Comparison of ENCODE assay signal across 31 cellular contexts in the genomic region with DNA sequence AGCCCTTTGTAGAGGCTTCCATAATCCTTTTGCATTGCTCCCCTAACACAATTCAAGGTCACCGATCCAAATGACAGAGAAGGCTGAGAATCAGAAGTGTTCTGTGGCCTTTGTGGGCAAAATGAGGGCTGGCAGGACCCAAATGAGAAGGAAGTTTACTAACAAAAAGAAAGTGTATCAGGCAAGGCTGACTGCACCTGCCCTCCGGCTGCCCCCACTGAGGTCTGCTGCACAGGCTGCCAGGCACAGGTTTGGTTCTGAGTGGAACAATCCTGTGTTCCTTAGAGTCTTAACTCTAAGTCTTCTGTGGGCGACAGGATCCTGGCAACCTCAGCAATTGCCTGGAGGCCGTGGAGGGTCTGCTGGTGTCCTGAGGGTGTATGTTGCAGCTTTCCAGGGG.
DNase-seq lines count a peak whose midpoint lies in the region; ATAC-seq and TF ChIP-seq lines count a peak whose summit lies in the region.
"Had no signal": no experiment of that assay in that cellular context is flagged by ENCODE, and none has a peak within 500 bp of the region (broad histone marks: within the 10 kb centered on the region; RNA-seq: fewer than 3 reads in every experiment).

No MANE protein-coding gene starts in this region.

- H3K79me2 ChIP-seq in SU-DHL-6 (ENCODE audit: insufficient read depth, low read length), result no peaks in the 10 kb centered on the region

- peaks cover 3% of the 10 kb centered on the region; the same call in 1 of the 2 replicates for H3K9me3 ChIP-seq in SU-DHL-6 (ENCODE audit: insufficient read depth, low read length)
- peaks cover 11% of the 10 kb centered on the region; the same call in 1 of the 2 replicates for H3K9me3 ChIP-seq in Caco-2
- H3K9me3 ChIP-seq: thyroid gland had no signal

- H3K4me2 ChIP-seq in SU-DHL-6 (ENCODE audit: low read depth, low read length, poor library complexity, severe bottlenecking), result peak overlapping the region; percentile 26
- H3K4me2 ChIP-seq: A549 had no signal

- no peaks in the 10 kb centered on the region for H4K20me1 ChIP-seq in SU-DHL-6 (ENCODE audit: low read depth, low read length)

- peak overlapping the region; percentile 42 for H2AFZ ChIP-seq in SU-DHL-6 (ENCODE audit: low read depth, low read length, severe bottlenecking)

- H3K9ac ChIP-seq in SU-DHL-6 (ENCODE audit: low read length), result no peak overlapping the region

- H3K4me3 Mint-ChIP-seq in Caco-2 (ENCODE audit: unreplicated experiment) (no peak overlapping the region), CD14-positive monocyte (no peak overlapping the region)
- H3K4me3 Mint-ChIP-seq: activated CD4-positive, alpha-beta T cell treated with anti-CD3 and anti-CD28 coated beads for 36 hours; activated CD8-positive, alpha-beta T cell treated with anti-CD3 and anti-CD28 coated beads, Interleukin-2, amount 10 ng/mL, durations not matched to agents 7 days and 5 days; activated naive CD4-positive, alpha-beta T cell treated with anti-CD3 and anti-CD28 coated beads, Interleukin-2, amount 50 U/mL, for 24 hours; brain; CD8-positive, alpha-beta memory T cell; neural crest cell had no signal

- H3K4me3 ChIP-seq in GM06990 (replicated peaks; ENCODE audit: low read depth, low read length) (no peak overlapping the region), SU-DHL-6 (ENCODE audit: insufficient read depth, low read length, poor library complexity, severe bottlenecking) (no peak overlapping the region), Caco-2 (ENCODE audit: low read depth, low read length) (no peak overlapping the region)
- H3K4me3 ChIP-seq: A549, left lung, thyroid gland had no signal

- POLR2A ChIA-PET in Caco-2 (lab: Charles Lee), result no interaction called here

- no peaks in the 10 kb centered on the region for H3K9me2 ChIP-seq in SU-DHL-6 (replicated peaks; ENCODE audit: insufficient read depth, low read length)

- no peaks in the 10 kb centered on the region for H3K36me3 Mint-ChIP-seq in Caco-2 (ENCODE audit: insufficient read depth, unreplicated experiment)
- no peaks in the 10 kb centered on the region for H3K36me3 Mint-ChIP-seq in CD14-positive monocyte
- H3K36me3 Mint-ChIP-seq: activated naive CD4-positive, alpha-beta T cell treated with anti-CD3 and anti-CD28 coated beads, Interleukin-2, amount 50 U/mL, for 24 hours; CD8-positive, alpha-beta memory T cell had no signal

- H3K36me3 ChIP-seq in GM06990 (ENCODE audit: control insufficient read depth, insufficient read depth, low read length) (no peaks in the 10 kb centered on the region), SU-DHL-6 (ENCODE audit: low read length) (peaks cover 9% of the 10 kb centered on the region; the same call in 1 of the 2 replicates), Caco-2 (ENCODE audit: control insufficient read depth, insufficient read depth, low read length) (no peaks in the 10 kb centered on the region)
- H3K36me3 ChIP-seq: left lung, thyroid gland had no signal

- H3K27me3 Mint-ChIP-seq in Caco-2 (ENCODE audit: insufficient read depth, unreplicated experiment) (no peaks in the 10 kb centered on the region), CD14-positive monocyte (ENCODE audit: low read depth in 3 of 3) (peaks cover 0 to 2% (median under 1%) of the 10 kb centered on the region in 3 donors)
- H3K27me3 Mint-ChIP-seq: brain; CD8-positive, alpha-beta memory T cell had no signal

- H3K4me1 Mint-ChIP-seq in Caco-2 (ENCODE audit: low read depth, unreplicated experiment), result no peaks in the 10 kb centered on the region
- no peaks in the 10 kb centered on the region for H3K4me1 Mint-ChIP-seq in CD14-positive monocyte
- H3K4me1 Mint-ChIP-seq: activated CD4-positive, alpha-beta T cell treated with anti-CD3 and anti-CD28 coated beads for 36 hours; activated naive CD4-positive, alpha-beta T cell treated with anti-CD3 and anti-CD28 coated beads, Interleukin-2, amount 50 U/mL, for 24 hours; brain; CD8-positive, alpha-beta memory T cell had no signal

- H3F3A ChIP-seq in SU-DHL-6 (ENCODE audit: insufficient read depth), result no peaks in the 10 kb centered on the region

- H3K27ac Mint-ChIP-seq in Caco-2 (ENCODE audit: unreplicated experiment), result no peak overlapping the region
- H3K27ac Mint-ChIP-seq in CD14-positive monocyte, result no peak overlapping the region
- H3K27ac Mint-ChIP-seq: activated CD4-positive, alpha-beta T cell treated with anti-CD3 and anti-CD28 coated beads for 36 hours; activated CD8-positive, alpha-beta T cell treated with anti-CD3 and anti-CD28 coated beads, Interleukin-2, amount 10 ng/mL, durations not matched to agents 7 days and 5 days; activated naive CD4-positive, alpha-beta T cell treated with anti-CD3 and anti-CD28 coated beads, Interleukin-2, amount 50 U/mL, for 24 hours; brain; CD8-positive, alpha-beta memory T cell had no signal

- intact Hi-C loops in Caco-2 (cut with micrococcal nuclease; ENCODE audit: unreplicated experiment) (no loop called here), CD14-positive monocyte (cut with micrococcal nuclease) (no loop called here)

- peaks cover 8% of the 10 kb centered on the region; the same call in 1 of the 2 replicates for H3K4me1 ChIP-seq in Caco-2
- H3K4me1 ChIP-seq: A549, left lung, thyroid gland had no signal

- H3K9me3 Mint-ChIP-seq in Caco-2 (ENCODE audit: unreplicated experiment), result peaks cover 34% of the 10 kb centered on the region
- H3K9me3 Mint-ChIP-seq in CD14-positive monocyte, result peaks cover 6 to 25% (median 9%) of the 10 kb centered on the region in 7 donors

- TF ChIP-seq CTCF in GM06990 (IDR thresholded peaks at IDR 0.05; ENCODE audit: insufficient read depth, low read length, poor library complexity, severe bottlenecking) (no peak), SU-DHL-6 (IDR thresholded peaks at IDR 0.05; ENCODE audit: insufficient read depth, low read length, poor library complexity, severe bottlenecking) (no peak), Caco-2 (IDR thresholded peaks at IDR 0.05; ENCODE audit: insufficient read depth in 1 of 2, low read depth in 1 of 2, low read length in 1 of 2, severe bottlenecking in 1 of 2, unreplicated experiment in 1 of 2) (no peak), CD14-positive monocyte (IDR thresholded peaks at IDR 0.05) (no peak)

- H3K27me3 ChIP-seq in GM06990 (replicated peaks; ENCODE audit: control insufficient read depth, insufficient read depth, low read length), result no peaks in the 10 kb centered on the region
- no peaks in the 10 kb centered on the region for H3K27me3 ChIP-seq in SU-DHL-6 (ENCODE audit: low read length)
- H3K27me3 ChIP-seq in Caco-2 (replicated peaks; ENCODE audit: control insufficient read depth, insufficient read depth, low read length), result no peaks in the 10 kb centered on the region
- H3K27me3 ChIP-seq: left lung, thyroid gland had no signal

- BruUV-seq in Caco-2 (replicated peaks; lab: Mats Ljungman, UMichigan), result no TSS peak

- DNase-seq in GM06990 (ENCODE audit: extremely low read depth, insufficient read length) (peak; percentile 33), Caco-2 (no peak), CD14-positive monocyte (ENCODE audit: low spot score) (no peak), C1 segment of cervical spinal cord (lab: John Stamatoyannopoulos, UW) (no peak)
- DNase-seq: activated CD4-positive, alpha-beta T cell treated with anti-CD3 and anti-CD28 coated beads for 36 hours; activated CD8-positive, alpha-beta T cell treated with anti-CD3 and anti-CD28 coated beads, Interleukin-2, amount 10 ng/mL, durations not matched to agents 7 days and 5 days; amniotic stem cell; CD8-positive, alpha-beta memory T cell; head of caudate nucleus; left lung; mesenchymal stem cell; NCI-H1048; NCI-H1694 treated with DMSO at 0.1 percent for 48 hours; NCI-H446 treated with DMSO at 0.1 percent for 48 hours; NCI-H774; posterior cingulate gyrus; right cardiac atrium; SIG-M5; stimulated activated CD4-positive, alpha-beta T cell treated with anti-CD3 and anti-CD28 coated beads, Interleukin-12 subunit alpha, Interleukin-12 subunit beta, amount 100 ng/mL, for 4 hours; stimulated activated CD4-positive, alpha-beta T cell treated with anti-CD3 and anti-CD28 coated beads, Interleukin-2, amount 100 ng/mL, for 48 hours; SW 1271; thyroid gland had no signal

- peak; percentile 74 for ATAC-seq in GM18909 (IDR thresholded peaks at IDR 0.05; ENCODE audit: poor library complexity, unreplicated experiment)
- ATAC-seq in HG02678 (IDR thresholded peaks at IDR 0.05; ENCODE audit: unreplicated experiment), result peak; percentile 61
- no peak for ATAC-seq in GM18498 (IDR thresholded peaks at IDR 0.05; ENCODE audit: unreplicated experiment)
- ATAC-seq: A549; activated CD4-positive, alpha-beta T cell treated with anti-CD3 and anti-CD28 coated beads for 36 hours; activated CD8-positive, alpha-beta T cell treated with anti-CD3 and anti-CD28 coated beads, Interleukin-2, amount 10 ng/mL, durations not matched to agents 7 days and 5 days; esophagus mucosa; left lung; right cardiac atrium had no signal

- H3K27ac ChIP-seq in SU-DHL-6 (ENCODE audit: low read depth, low read length), result no peak overlapping the region
- H3K27ac ChIP-seq: A549, left lung, thyroid gland had no signal

- CTCF ChIA-PET in Caco-2 (lab: Charles Lee), result no interaction called here
